Comparison of ENCODE assay signal across 18 cellular contexts in the genomic region with DNA sequence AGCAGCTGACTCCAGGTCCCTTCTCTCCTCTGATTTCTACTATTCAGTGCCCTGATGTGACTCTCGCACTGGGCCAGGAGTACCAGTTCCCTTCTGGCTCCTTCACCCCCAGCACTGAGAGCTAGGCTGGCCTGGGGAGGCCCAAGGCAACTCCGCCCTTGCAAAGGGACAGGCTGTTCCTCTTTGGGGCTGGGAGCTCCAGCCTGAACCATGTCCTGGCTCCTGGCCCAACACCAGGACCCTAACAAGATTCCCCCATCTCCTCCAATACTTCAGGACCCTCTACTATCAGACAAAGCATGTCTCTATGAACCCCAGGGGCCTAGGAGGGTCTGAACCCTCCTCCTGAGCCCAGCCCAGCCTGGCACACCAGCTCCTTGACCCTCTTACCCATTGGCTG. TPM values are rescaled to one million over a fixed set of nuclear protein-coding genes. Genes with fewer than 3 reads are reported as not detected.
DNase-seq lines count a peak whose midpoint lies in the region; ATAC-seq, FAIRE-seq and TF ChIP-seq lines count a peak whose summit lies in the region.
"Had no signal": no experiment of that assay in that cellular context is flagged by ENCODE, and none has a peak within 500 bp of the region (broad histone marks: within the 10 kb centered on the region; RNA-seq: fewer than 3 reads in every experiment).

No MANE protein-coding gene starts in this region.

- H4K5ac ChIP-seq in H9 (ENCODE audit: insufficient read length, low read depth, low read length) = no peak overlapping the region

- H3K9ac ChIP-seq in H9 (ENCODE audit: extremely low read depth, insufficient read length, low read length) (no peak overlapping the region), astrocyte (ENCODE audit: low read length) (peak overlapping the region; percentile 18), mucosa of rectum (ENCODE audit: low read depth in 1 of 2, low read length in 2 of 2) (no peak overlapping the region)

- no peaks in the 10 kb centered on the region for H3K36me3 ChIP-seq in astrocyte (ENCODE audit: insufficient read depth, low read length)
- H3K36me3 ChIP-seq in mucosa of rectum (ENCODE audit: control insufficient read depth in 2 of 2, insufficient read depth in 2 of 2, low read length in 2 of 2) = peaks cover 6 to 7% of the 10 kb centered on the region in 2 donors
- H3K36me3 ChIP-seq in suprapubic skin = no peaks in the 10 kb centered on the region

- H3K4me1 ChIP-seq in H9 (ENCODE audit: insufficient read depth, low read length) (peaks cover 17% of the 10 kb centered on the region), astrocyte (ENCODE audit: insufficient read depth, low read length) (peaks cover 57% of the 10 kb centered on the region), mucosa of rectum (ENCODE audit: control insufficient read depth in 2 of 2, insufficient read depth in 2 of 2, low read length in 2 of 2) (peaks cover 17 to 29% of the 10 kb centered on the region in 2 donors), suprapubic skin (peaks cover 45% of the 10 kb centered on the region)

- no peaks in the 10 kb centered on the region for H3K79me1 ChIP-seq in H9 (ENCODE audit: insufficient read depth, low read depth, low read length, poor library complexity, severe bottlenecking)

- H4K8ac ChIP-seq in H9 (replicated peaks; ENCODE audit: insufficient read length, low read depth, low read length) = no peak overlapping the region

- H2BK20ac ChIP-seq in H9 (ENCODE audit: low read depth, low read length, poor library complexity, severe bottlenecking) = no peak overlapping the region

- H3K4me3 Mint-ChIP-seq in H9 (no peak overlapping the region; a peak in 2 of 5 replicates), astrocyte (ENCODE audit: unreplicated experiment) (peak overlapping the region; percentile 78)
- no peak overlapping the region for H3K4me3 Mint-ChIP-seq in stimulated activated naive B cell treated with anti-CD40 and anti-IgM and Interleukin-4, amounts not matched to agents 10 μg/mL and 1 μg/mL and 100 μg/mL, for 72 hours
- H3K4me3 Mint-ChIP-seq: activated naive CD4-positive, alpha-beta T cell treated with anti-CD3 and anti-CD28 coated beads, Interleukin-2, amount 50 U/mL, for 24 hours; CD4-positive, alpha-beta T cell; T-helper 17 cell had no signal

- H3K4me3 ChIP-seq in astrocyte (ENCODE audit: insufficient read depth, low read depth, low read length) (no peak overlapping the region), mucosa of rectum (ENCODE audit: low read length in 2 of 2) (no peak overlapping the region), suprapubic skin (no peak overlapping the region)

- H3K27ac Mint-ChIP-seq in H9 (peak overlapping the region; percentile 77 to 100 (median 94); a peak in 5 of 7 replicates), astrocyte (ENCODE audit: unreplicated experiment) (peak overlapping the region; percentile 97)
- no peak overlapping the region for H3K27ac Mint-ChIP-seq in stimulated activated naive B cell treated with anti-CD40 and anti-IgM and Interleukin-4, amounts not matched to agents 10 μg/mL and 1 μg/mL and 100 μg/mL, for 72 hours
- H3K27ac Mint-ChIP-seq: activated naive CD4-positive, alpha-beta T cell treated with anti-CD3 and anti-CD28 coated beads, Interleukin-2, amount 50 U/mL, for 24 hours; CD4-positive, alpha-beta T cell; naive thymus-derived CD8-positive, alpha-beta T cell; T-helper 17 cell had no signal

- no peak overlapping the region for H3T11ph ChIP-seq in H9 (ENCODE audit: low read length)

- H3K9me3 Mint-ChIP-seq in H9 = no peaks in the 10 kb centered on the region; a peak in 1 of 5 replicates
- no peaks in the 10 kb centered on the region for H3K9me3 Mint-ChIP-seq in astrocyte (ENCODE audit: unreplicated experiment)
- no peaks in the 10 kb centered on the region for H3K9me3 Mint-ChIP-seq in stimulated activated naive B cell treated with anti-CD40 and anti-IgM and Interleukin-4, amounts not matched to agents 10 μg/mL and 1 μg/mL and 100 μg/mL, for 72 hours
- H3K9me3 Mint-ChIP-seq: activated naive CD4-positive, alpha-beta T cell treated with anti-CD3 and anti-CD28 coated beads, Interleukin-2, amount 50 U/mL, for 24 hours; CD4-positive, alpha-beta T cell; naive thymus-derived CD8-positive, alpha-beta T cell had no signal

- no peak overlapping the region; the same call in 1 of the 2 replicates for H3K4ac ChIP-seq in H9 (ENCODE audit: low read depth, low read length)

- no peak for TF ChIP-seq POLR2A in suprapubic skin (IDR thresholded peaks at IDR 0.05)

- H3K9me3 ChIP-seq in H9 (ENCODE audit: control insufficient read depth, low read depth, low read length) (no peaks in the 10 kb centered on the region), astrocyte (ENCODE audit: insufficient read depth, low read depth, low read length) (no peaks in the 10 kb centered on the region), mucosa of rectum (ENCODE audit: control insufficient read depth in 2 of 2, low read length in 2 of 2) (no peaks in the 10 kb centered on the region), suprapubic skin (no peaks in the 10 kb centered on the region)

- DNase-seq in H9 (no peak), astrocyte (ENCODE audit: low read depth) (no peak), suprapubic skin (ENCODE audit: low spot score in 2 of 2) (no peak), ureter (ENCODE audit: low spot score) (no peak), RCC 7860 (ENCODE audit: low spot score) (no peak)
- no peak for DNase-seq in stimulated activated naive B cell treated with anti-CD40 and anti-IgM and Interleukin-4, amounts not matched to agents 10 μg/mL and 1 μg/mL and 100 μg/mL, for 72 hours
- DNase-seq: activated CD4-positive, CD25-positive, alpha-beta regulatory T cell treated with anti-CD3 and anti-CD28 coated beads, Interleukin-2, amount 50 U/mL, for 72 hours; activated CD8-positive, alpha-beta memory T cell treated with anti-CD3 and anti-CD28 coated beads, Interleukin-2, amount 50 U/mL, for 48 hours; CD4-positive, alpha-beta T cell; central memory CD4-positive, alpha-beta T cell; glutamatergic neuron; naive thymus-derived CD8-positive, alpha-beta T cell; NCI-H1930; NCI-H526 treated with DMSO at 0.1 percent for 48 hours; T-helper 17 cell had no signal

- H3K27ac ChIP-seq in H9 (ENCODE audit: insufficient read length, low read depth, low read length) (no peak overlapping the region), astrocyte (ENCODE audit: low read depth, low read length) (peak overlapping the region; percentile 100), mucosa of rectum (ENCODE audit: low read depth in 2 of 2, low read length in 2 of 2) (peak overlapping the region; percentile 1 to 31), suprapubic skin (peak overlapping the region; percentile 16)

- no peak overlapping the region for H3K18ac ChIP-seq in H9 (ENCODE audit: insufficient read length, low read depth, low read length)

- TF ChIP-seq EP300 in suprapubic skin (IDR thresholded peaks at IDR 0.05) = no peak

- ATAC-seq in stimulated activated naive B cell treated with anti-CD40 and anti-IgM and Interleukin-4, amounts not matched to agents 10 μg/mL and 1 μg/mL and 100 μg/mL, for 72 hours (replicated peaks) = no peak
- ATAC-seq in HG02981 (IDR thresholded peaks at IDR 0.05; ENCODE audit: unreplicated experiment) = no peak
- ATAC-seq: naive thymus-derived CD8-positive, alpha-beta T cell; T-helper 17 cell had no signal

- H3K4me2 ChIP-seq in H9 (ENCODE audit: insufficient read depth, insufficient read length, low read length) (no peak overlapping the region), astrocyte (ENCODE audit: low read length) (peak overlapping the region; percentile 72)

- TF ChIP-seq CTCF in H9 (conservative IDR thresholded peaks at IDR 0.05) (no peak), astrocyte (IDR thresholded peaks at IDR 0.05; ENCODE audit: insufficient read depth, low read depth, low read length) (no peak), suprapubic skin (IDR thresholded peaks at IDR 0.05) (no peak)

- no peak overlapping the region for H3K56ac ChIP-seq in H9 (ENCODE audit: insufficient read length, low read depth, low read length)

- H4K91ac ChIP-seq in H9 (ENCODE audit: insufficient read length, low read depth, low read length) = no peak overlapping the region

- H3K79me2 ChIP-seq in H9 (ENCODE audit: insufficient read depth, low read length) (no peaks in the 10 kb centered on the region), astrocyte (ENCODE audit: insufficient read depth, low read length) (peaks cover 87% of the 10 kb centered on the region)

- no peak overlapping the region for H2BK120ac ChIP-seq in H9 (ENCODE audit: low read depth, low read length, poor library complexity, severe bottlenecking)

- FAIRE-seq in astrocyte (lab: Jason Lieb, UNC) (no peak), RCC 7860 (lab: Jason Lieb, UNC) (no peak)

- no peak overlapping the region for H3K23ac ChIP-seq in H9 (ENCODE audit: insufficient read length, low read depth, low read length)

- no peak overlapping the region for H2AK5ac ChIP-seq in H9 (ENCODE audit: insufficient read length, low read length)

- H3K27me3 ChIP-seq in H9 (ENCODE audit: insufficient read depth, low read length) (no peaks in the 10 kb centered on the region), astrocyte (ENCODE audit: insufficient read depth, low read length) (no peaks in the 10 kb centered on the region), mucosa of rectum (ENCODE audit: control insufficient read depth in 2 of 2, insufficient read depth in 2 of 2, low read length in 2 of 2) (no peaks in the 10 kb centered on the region), suprapubic skin (no peaks in the 10 kb centered on the region)

- peaks cover 3% of the 10 kb centered on the region for H3K23me2 ChIP-seq in H9 (ENCODE audit: insufficient read length, low read depth, low read length, poor library complexity, severe bottlenecking)

- H2BK15ac ChIP-seq in H9 (ENCODE audit: low read depth, low read length) = no peak overlapping the region

- no peaks in the 10 kb centered on the region for H4K20me1 ChIP-seq in H9 (ENCODE audit: control insufficient read depth, insufficient read depth, insufficient read length)
- peaks cover 50% of the 10 kb centered on the region for H4K20me1 ChIP-seq in astrocyte (ENCODE audit: insufficient read depth, low read length)

- no CpG with 5 or more reads among the region's 2 CpGs for WGBS in H9 (ENCODE audit: extremely low coverage, insufficient read length, low lambda C conversion rate)
- WGBS in suprapubic skin = 69% methylated on average over 2 of the region's 2 CpGs

- no peaks in the 10 kb centered on the region; the same call in 1 of the 2 replicates for H3K27me3 Mint-ChIP-seq in H9 (ENCODE audit: low read depth)
- no peaks in the 10 kb centered on the region for H3K27me3 Mint-ChIP-seq in astrocyte (ENCODE audit: low read depth, unreplicated experiment)
- peaks cover 31 to 59% of the 10 kb centered on the region in 2 donors for H3K27me3 Mint-ChIP-seq in stimulated activated naive B cell treated with anti-CD40 and anti-IgM and Interleukin-4, amounts not matched to agents 10 μg/mL and 1 μg/mL and 100 μg/mL, for 72 hours
- H3K27me3 Mint-ChIP-seq: activated naive CD4-positive, alpha-beta T cell treated with anti-CD3 and anti-CD28 coated beads, Interleukin-2, amount 50 U/mL, for 24 hours; CD4-positive, alpha-beta T cell had no signal

- no peak overlapping the region for H2AFZ ChIP-seq in H9 (ENCODE audit: low read length)
- H2AFZ ChIP-seq in astrocyte (ENCODE audit: low read depth, low read length) = no peak overlapping the region

- H3K4me1 Mint-ChIP-seq in H9 (peaks cover 35 to 56% of the 10 kb centered on the region in 2 experiments), astrocyte (ENCODE audit: low read depth, unreplicated experiment) (peaks cover 64% of the 10 kb centered on the region)
- peaks cover 3% of the 10 kb centered on the region in 2 donors for H3K4me1 Mint-ChIP-seq in stimulated activated naive B cell treated with anti-CD40 and anti-IgM and Interleukin-4, amounts not matched to agents 10 μg/mL and 1 μg/mL and 100 μg/mL, for 72 hours
- H3K4me1 Mint-ChIP-seq: activated naive CD4-positive, alpha-beta T cell treated with anti-CD3 and anti-CD28 coated beads, Interleukin-2, amount 50 U/mL, for 24 hours; T-helper 17 cell had no signal

- no peak overlapping the region for H2BK5ac ChIP-seq in H9 (ENCODE audit: insufficient read length, low read length)

- H2BK12ac ChIP-seq in H9 (ENCODE audit: insufficient read length, low read depth, low read length) = no peak overlapping the region

- H3K36me3 Mint-ChIP-seq in H9 (ENCODE audit: insufficient read depth in 1 of 3, low read depth in 3 of 3) (no peaks in the 10 kb centered on the region), astrocyte (ENCODE audit: low read depth, unreplicated experiment) (peaks cover 30% of the 10 kb centered on the region)
- no peaks in the 10 kb centered on the region for H3K36me3 Mint-ChIP-seq in stimulated activated naive B cell treated with anti-CD40 and anti-IgM and Interleukin-4, amounts not matched to agents 10 μg/mL and 1 μg/mL and 100 μg/mL, for 72 hours
- H3K36me3 Mint-ChIP-seq: activated naive CD4-positive, alpha-beta T cell treated with anti-CD3 and anti-CD28 coated beads, Interleukin-2, amount 50 U/mL, for 24 hours; naive thymus-derived CD8-positive, alpha-beta T cell had no signal

- peak overlapping the region; percentile 45; the same call in 1 of the 2 replicates for H3K14ac ChIP-seq in H9 (ENCODE audit: insufficient read depth, low read length)

RNA-seq across cellular contexts. Expression of a gene that starts 12.6 kb away (rescaled TPM):
- total RNA-seq in H9 (2021) (2.6 and 3.3 TPM in 2 replicates), astrocyte (324 and 399 TPM in 2 replicates), suprapubic skin (1 to 10 TPM in 2 of 4 donors, under 1 TPM in 2; 0.79 to 2.3 (median 1.5) TPM), ureter (39.6 TPM)
- total RNA-seq: CD4-positive, alpha-beta T cell; naive thymus-derived CD8-positive, alpha-beta T cell; T-helper 17 cell had no signal

RNA-seq across cellular contexts. Expression of a gene that starts 57.2 kb away (rescaled TPM):
- 68.8 and 68.9 TPM in 2 replicates for total RNA-seq in H9 (2021)
- total RNA-seq in astrocyte = 53.8 and 59.3 TPM in 2 replicates
- total RNA-seq in suprapubic skin = 10 to 100 TPM; 60.5 to 91.0 (median 73.4) TPM
- 76.3 TPM for total RNA-seq in ureter
